9 cellular contexts compared by ENCODE assay signal in genomic region chr11:44862546-44863101, GRCh38.
A peak's percentile ranks its signal among the peaks of the same experiment; 100 is the strongest.
DNase-seq lines count a peak whose midpoint lies in the region; ATAC-seq, FAIRE-seq and TF ChIP-seq lines count a peak whose summit lies in the region.
"Had no signal": no experiment of that assay in that cellular context is flagged by ENCODE, and none has a peak within 500 bp of the region (broad histone marks: within the 10 kb centered on the region; RNA-seq: fewer than 3 reads in every experiment).

No MANE protein-coding gene starts in this region.

- peaks cover 31% of the 10 kb centered on the region for H3K36me3 Mint-ChIP-seq in activated T-helper 17 cell treated with anti-CD3 and anti-CD28 coated beads, Interleukin-2, amount 50 U/mL, for 72 hours (ENCODE audit: low read depth)

- peak overlapping the region; percentile 59 for H3K4me3 Mint-ChIP-seq in activated T-helper 17 cell treated with anti-CD3 and anti-CD28 coated beads, Interleukin-2, amount 50 U/mL, for 72 hours

- H3K27me3 ChIP-seq in BLaER1 (peaks cover 30% of the 10 kb centered on the region), HCT116 (ENCODE audit: insufficient read depth, low read length) (peaks cover 11% of the 10 kb centered on the region; the same call in 1 of the 2 replicates), muscle layer of colon (ENCODE audit: control insufficient read depth in 1 of 2, insufficient read depth in 2 of 2, low read length in 2 of 2) (no peaks in the 10 kb centered on the region), HepG2 (ENCODE audit: control insufficient read depth in 1 of 2, insufficient read depth in 2 of 2, low read length in 2 of 2) (peaks cover 3 to 9% of the 10 kb centered on the region in 2 experiments; a peak in 2 of 5 replicates)

- no TSS peak for BruUV-seq in HCT116 (replicated peaks; lab: Mats Ljungman, UMichigan)
- no TSS peak for BruUV-seq in HepG2 (replicated peaks; lab: Mats Ljungman, UMichigan)

- H3K4me1 ChIP-seq in BLaER1, result peaks cover 41% of the 10 kb centered on the region
- peaks cover 14 to 17% of the 10 kb centered on the region in 2 experiments for H3K4me1 ChIP-seq in HCT116 (ENCODE audit: control insufficient read depth in 1 of 2, insufficient read depth in 2 of 2, low read length in 2 of 2)
- H3K4me1 ChIP-seq in muscle layer of colon (ENCODE audit: insufficient read depth, low read length), result peaks cover 61% of the 10 kb centered on the region
- no peaks in the 10 kb centered on the region for H3K4me1 ChIP-seq in HepG2 (ENCODE audit: insufficient read depth, low read length)

- H3K9me3 Mint-ChIP-seq in activated T-helper 17 cell treated with anti-CD3 and anti-CD28 coated beads, Interleukin-2, amount 50 U/mL, for 72 hours, result no peaks in the 10 kb centered on the region

- in situ Hi-C loops in HepG2 (cut with HindIII; ENCODE audit: extremely low pct_ligation_motif_present, low pct_unique_long_range_greater_than_20kb), result no loop called here

- H3K9me3 ChIP-seq in BLaER1 (no peaks in the 10 kb centered on the region), HCT116 (ENCODE audit: control insufficient read depth in 1 of 2, insufficient read depth in 1 of 2, low read depth in 1 of 2, low read length in 2 of 2) (no peaks in the 10 kb centered on the region), muscle layer of colon (ENCODE audit: low read length) (no peaks in the 10 kb centered on the region), HepG2 (ENCODE audit: low read length) (no peaks in the 10 kb centered on the region)

- ATAC-seq in HCT116 (peak; percentile 5; the same call in 1 of the 2 replicates), HG03469 (IDR thresholded peaks at IDR 0.05; ENCODE audit: unreplicated experiment) (no peak), HepG2 (no peak)
- no peak for ATAC-seq in activated T-helper 17 cell treated with anti-CD3 and anti-CD28 coated beads, Interleukin-2, amount 50 U/mL, for 72 hours (replicated peaks)

- TF ChIP-seq RAD21 in HCT116 (IDR thresholded peaks at IDR 0.05; ENCODE audit: low read depth), result no peak
- no peak for TF ChIP-seq RAD21 in HepG2 (CRISPR knock-in tag; IDR thresholded peaks at IDR 0.05)

- no peak overlapping the region for H2AFZ ChIP-seq in HCT116 (ENCODE audit: low read depth, low read length, poor library complexity, severe bottlenecking)
- H2AFZ ChIP-seq in HepG2 (ENCODE audit: low read length), result no peak overlapping the region

- DNase-seq in HCT116 (ENCODE audit: low read depth, low spot score), result no peak
- DNase-seq in central memory CD4-positive, alpha-beta T cell, result no peak
- no peak for DNase-seq in HepG2 (ENCODE audit: low spot score)
- DNase-seq in NCI-H2029 treated with DMSO at 0.1 percent for 48 hours (lab: John Stamatoyannopoulos, UW), result no peak

- H3K79me2 ChIP-seq in HCT116 (ENCODE audit: insufficient read depth, low read length) (no peaks in the 10 kb centered on the region), HepG2 (ENCODE audit: insufficient read depth, low read length) (no peaks in the 10 kb centered on the region)

- POLR2A ChIA-PET in HCT116 (lab: Charles Lee) (no interaction called here), HepG2 (lab: Yijun Ruan, JAX) (no interaction called here)

- H3K27me3 Mint-ChIP-seq in activated T-helper 17 cell treated with anti-CD3 and anti-CD28 coated beads, Interleukin-2, amount 50 U/mL, for 72 hours, result peaks cover 3% of the 10 kb centered on the region

- no peaks in the 10 kb centered on the region for H3K36me3 ChIP-seq in BLaER1
- H3K36me3 ChIP-seq in HCT116 (ENCODE audit: control insufficient read depth in 1 of 2, insufficient read depth in 2 of 2, low read length in 2 of 2), result no peaks in the 10 kb centered on the region
- H3K36me3 ChIP-seq in muscle layer of colon (ENCODE audit: insufficient read depth, low read length), result peaks cover 6% of the 10 kb centered on the region
- H3K36me3 ChIP-seq in HepG2 (replicated peaks in 1 of 2; ENCODE audit: control insufficient read depth in 1 of 2, insufficient read depth in 2 of 2, low read length in 2 of 2), result no peaks in the 10 kb centered on the region

- 24% methylated on average over 5 of the region's 5 CpGs for WGBS in HepG2 (ENCODE audit: low lambda C conversion rate)

- no peak for FAIRE-seq in HepG2 (lab: Jason Lieb, UNC)

- H3K27ac ChIP-seq in BLaER1 (no peak overlapping the region), HCT116 (ENCODE audit: low read depth, low read length) (0 out of 2 replicates have a peak overlapping the region, but pooled peaks have one; percentile 52), muscle layer of colon (ENCODE audit: low read depth, low read length) (peak overlapping the region; percentile 97), HepG2 (ENCODE audit: extremely low read length, insufficient read depth, low read length) (no peak overlapping the region)

- H3K4me3 ChIP-seq in BLaER1 (no peak overlapping the region), HCT116 (replicated peaks in 1 of 2; ENCODE audit: low read depth in 1 of 2, low read length in 2 of 2) (0 out of 4 replicates have a peak overlapping the region, but pooled peaks of 1 of the 2 experiments have one; percentile 11), muscle layer of colon (ENCODE audit: low read depth in 1 of 2, low read length in 2 of 2) (no peak overlapping the region), HepG2 (replicated peaks in 1 of 3; ENCODE audit: insufficient read depth in 1 of 3, low read depth in 2 of 3, low read length in 3 of 3) (no peak overlapping the region)
- H3K4me3 ChIP-seq: skin epidermis had no signal

- no peak for TF ChIP-seq POLR2A in HCT116 (IDR thresholded peaks at IDR 0.05; ENCODE audit: borderline replicate concordance, extremely low read depth, insufficient read depth, insufficient read length)
- TF ChIP-seq POLR2A in HepG2 (IDR thresholded peaks at IDR 0.05; ENCODE audit: insufficient read depth in 1 of 2, low read depth in 2 of 2, low read length in 2 of 2), result no peak

- peak overlapping the region; percentile 85 for H3K4me2 ChIP-seq in BLaER1
- peak overlapping the region; percentile 67 for H3K4me2 ChIP-seq in HCT116 (ENCODE audit: low read length)
- no peak overlapping the region for H3K4me2 ChIP-seq in HepG2 (ENCODE audit: low read depth, low read length)

- CTCF ChIA-PET in HCT116 (lab: Charles Lee) (interaction anchor here (0.9 to 1.3 kb wide), 2 partner anchors 8 to 241 kb away, joined by 3 read pairs; no protein-coding TSS in a partner anchor), HepG2 (lab: Yijun Ruan, JAX; ENCODE audit: low intra/inter-chr PET ratio, low total read pairs) (no interaction called here)

- H3K9ac ChIP-seq in BLaER1, result no peak overlapping the region
- no peak overlapping the region for H3K9ac ChIP-seq in HCT116 (ENCODE audit: low read length)
- H3K9ac ChIP-seq in muscle layer of colon (ENCODE audit: low read length), result peak overlapping the region; percentile 16
- H3K9ac ChIP-seq in HepG2 (ENCODE audit: insufficient read depth, low read depth, low read length), result no peak overlapping the region

- TF ChIP-seq CTCF in HCT116 (IDR thresholded peaks at IDR 0.05 in 2 of 3, conservative IDR thresholded peaks at IDR 0.05 in 1 of 3; ENCODE audit: borderline replicate concordance in 1 of 3, insufficient read depth in 1 of 3, low read depth in 2 of 3, low read length in 2 of 3) (no peak), HepG2 (CRISPR knock-in tag; IDR thresholded peaks at IDR 0.05) (no peak)

- peaks cover 41% of the 10 kb centered on the region for H3K4me1 Mint-ChIP-seq in activated T-helper 17 cell treated with anti-CD3 and anti-CD28 coated beads, Interleukin-2, amount 50 U/mL, for 72 hours

- intact Hi-C loops in HCT116 (cut with micrococcal nuclease), result no loop called here
- intact Hi-C loops in HepG2 (cut with micrococcal nuclease; ENCODE audit: unreplicated experiment), result no loop called here

- TF ChIP-seq EP300 in HepG2 (IDR thresholded peaks at IDR 0.05; ENCODE audit: low read depth in 2 of 2, low read length in 2 of 2) (no peak), HepG2 (CRISPR knock-in tag; IDR thresholded peaks at IDR 0.05; ENCODE audit: borderline replicate concordance) (no peak)

- H4K20me1 ChIP-seq in BLaER1 (peaks cover 17% of the 10 kb centered on the region; the same call in 1 of the 2 replicates), HCT116 (ENCODE audit: insufficient read depth) (no peaks in the 10 kb centered on the region), HepG2 (ENCODE audit: insufficient read depth, low read length) (no peaks in the 10 kb centered on the region)

- RAD21 ChIA-PET in HCT116 (lab: Charles Lee; ENCODE audit: low non-redundant PET in 1 of 2, low total read pairs in 2 of 2, uncharacterized antibody in 2 of 2, unreplicated experiment in 2 of 2), result no interaction called here

- peak overlapping the region; percentile 83 for H3K27ac Mint-ChIP-seq in activated T-helper 17 cell treated with anti-CD3 and anti-CD28 coated beads, Interleukin-2, amount 50 U/mL, for 72 hours

- no peaks in the 10 kb centered on the region for H3K9me2 ChIP-seq in HCT116 (ENCODE audit: insufficient read depth)

TF ChIP-seq in HCT116, 20 proteins besides CTCF, POLR2A, EP300 and RAD21 (continues in another document):
- 0 out of 2 replicates have a peak, but pooled peaks have one; percentile 16 for TF ChIP-seq SP1 (IDR thresholded peaks at IDR 0.05; ENCODE audit: low read depth)

TF ChIP-seq in HepG2, 621 proteins besides CTCF, POLR2A, EP300 and RAD21 (continues in another document):
- TF ChIP-seq ZNF382 (CRISPR knock-in tag; IDR thresholded peaks at IDR 0.05; ENCODE audit: borderline replicate concordance), result no peak
- TF ChIP-seq ZNF430 (CRISPR knock-in tag; IDR thresholded peaks at IDR 0.05), result no peak
- no peak for TF ChIP-seq MIXL1 (CRISPR knock-in tag; IDR thresholded peaks at IDR 0.05)
- no peak for TF ChIP-seq KMT2A (CRISPR knock-in tag; IDR thresholded peaks at IDR 0.05)
- no peak for TF ChIP-seq HNRNPLL (IDR thresholded peaks at IDR 0.05; ENCODE audit: low read depth, low read length, poor library complexity, severe bottlenecking)
- no peak for TF ChIP-seq POLR2AphosphoS5 (IDR thresholded peaks at IDR 0.05; ENCODE audit: low read depth, low read length)
- no peak for TF ChIP-seq SMAD9 (CRISPR knock-in tag; IDR thresholded peaks at IDR 0.05)

Comparison
In these comparisons a context has a peak if more than half of its experiments do, and no peak if none do; other contexts are left out.
1. H3K27ac ChIP-seq: peak in HCT116 (single experiment) and muscle layer of colon (single experiment); none in BLaER1 (single experiment) and HepG2 (single experiment).